Comparison of ENCODE assay signal across 15 cellular contexts in the genomic region with DNA sequence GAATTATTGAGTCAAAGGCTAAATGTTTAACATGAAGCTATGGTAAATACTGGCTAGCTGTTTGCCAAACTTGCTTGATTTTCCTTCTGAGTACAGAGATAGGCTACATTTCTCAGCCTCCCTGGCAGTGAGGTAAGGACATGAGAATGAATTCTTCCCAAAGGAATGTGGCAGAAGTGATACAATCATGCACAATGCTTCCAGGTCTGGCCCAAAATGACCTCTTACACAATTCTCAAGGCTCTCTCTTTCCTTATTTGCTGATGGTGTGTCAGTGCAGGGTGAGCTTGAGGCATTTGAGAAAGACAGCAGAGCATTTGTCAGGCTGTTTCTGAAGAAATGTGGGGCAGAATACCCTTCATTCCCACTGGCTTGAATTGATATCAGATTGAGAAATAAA.
DNase-seq lines count a peak whose midpoint lies in the region; ATAC-seq, FAIRE-seq and TF ChIP-seq lines count a peak whose summit lies in the region.
"Had no signal": no experiment of that assay in that cellular context is flagged by ENCODE, and none has a peak within 500 bp of the region (broad histone marks: within the 10 kb centered on the region; RNA-seq: fewer than 3 reads in every experiment).

No MANE protein-coding gene starts in this region.

- TF ChIP-seq CTCF in AG04450 (IDR thresholded peaks at IDR 0.05; ENCODE audit: low read depth, low read length) = no peak
- TF ChIP-seq CTCF in brain microvascular endothelial cell (IDR thresholded peaks at IDR 0.05; ENCODE audit: low read depth, low read length, missing control alignments) = no peak

- no peak for FAIRE-seq in GM12891 (lab: Jason Lieb, UNC)

- CTCF ChIA-PET in AG04450 (lab: Charles Lee) = interaction anchor here (0.7 to 1.0 kb wide), 2 partner anchors 104 to 581 kb away, joined by 3 to 4 read pairs; no protein-coding TSS in a partner anchor

- no peak overlapping the region for H3K4me3 ChIP-seq in AG04450 (ENCODE audit: low read depth, low read length)
- no peak overlapping the region for H3K4me3 ChIP-seq in brain microvascular endothelial cell (ENCODE audit: low read depth, low read length)
- H3K4me3 ChIP-seq: BLaER1, lung had no signal

- ATAC-seq in HG02938 (IDR thresholded peaks at IDR 0.05; ENCODE audit: unreplicated experiment) = no peak
- ATAC-seq: activated T-cell treated with anti-CD3 and anti-CD28 coated beads, Interleukin-2, amount 50 U/mL, for 4 hours had no signal

- POLR2A ChIA-PET in AG04450 (lab: Yijun Ruan, JAX) = interaction anchor here (0.8 to 2.2 kb wide), 3 partner anchors 54 to 110 kb away, joined by 3 to 16 read pairs (median 5); a partner anchor contains a TSS

- H3K36me3 ChIP-seq in brain microvascular endothelial cell (replicated peaks) = no peaks in the 10 kb centered on the region
- H3K36me3 ChIP-seq: BLaER1, WERI-Rb-1 had no signal

- no peaks in the 10 kb centered on the region for H3K9me3 ChIP-seq in AG04450 (ENCODE audit: control insufficient read depth, insufficient read depth, low read length)
- H3K9me3 ChIP-seq: BLaER1 had no signal

- TF ChIP-seq POLR2A in GM12891 (IDR thresholded peaks at IDR 0.05; ENCODE audit: low read depth, low read length) = no peak

- no peak overlapping the region for H3K27ac ChIP-seq in AG04450 (ENCODE audit: low read depth, low read length)
- H3K27ac ChIP-seq in brain microvascular endothelial cell = peak overlapping the region; percentile 48
- H3K27ac ChIP-seq: BLaER1, parathyroid adenoma, WERI-Rb-1 had no signal

- peak; percentile 36 for DNase-seq in AG04450 (ENCODE audit: low read depth, low spot score)
- DNase-seq in HT1080 (ENCODE audit: low read depth) = peak; percentile 87
- peak; percentile 77 for DNase-seq in brain microvascular endothelial cell
- peak; percentile 97 for DNase-seq in kidney tubule cell (ENCODE audit: low spot score)
- no peak for DNase-seq in GM12891 (ENCODE audit: insufficient read length, low spot score)
- DNase-seq in DMS53 (lab: John Stamatoyannopoulos, UW) = no peak
- no peak for DNase-seq in DMS53 treated with DMSO at 0.1 percent for 48 hours (lab: John Stamatoyannopoulos, UW; ENCODE audit: unreplicated experiment)
- DNase-seq: activated T-cell treated with anti-CD3 and anti-CD28 coated beads, Interleukin-2, amount 50 U/mL, for 4 hours; caudate nucleus; NCI-H2171 treated with DMSO at 0.1 percent for 48 hours; WERI-Rb-1 had no signal

- H3K27me3 ChIP-seq in AG04450 (ENCODE audit: control insufficient read depth, insufficient read depth, low read length) (no peaks in the 10 kb centered on the region), brain microvascular endothelial cell (replicated peaks) (no peaks in the 10 kb centered on the region)
- H3K27me3 ChIP-seq: BLaER1 had no signal

- in situ Hi-C loops in brain microvascular endothelial cell (cut with HindIII; ENCODE audit: low pct_ligation_motif_present, low sequenced_read_pairs) = no loop called here

TF ChIP-seq in GM12891, 5 proteins besides CTCF, POLR2A, EP300 and RAD21:
- TF ChIP-seq PAX5 (IDR thresholded peaks at IDR 0.05; ENCODE audit: insufficient read depth, low read length, severe bottlenecking) (no peak), POLR2AphosphoS5 (IDR thresholded peaks at IDR 0.05; ENCODE audit: low read depth, low read length) (no peak), POU2F2 (IDR thresholded peaks at IDR 0.05; ENCODE audit: low read depth, low read length) (no peak), SPI1 (IDR thresholded peaks at IDR 0.05; ENCODE audit: low read depth, low read length) (no peak), TAF1 (IDR thresholded peaks at IDR 0.05; ENCODE audit: low read depth, low read length) (no peak)

Comparison
In these comparisons a context has a peak if more than half of its experiments do, and no peak if none do; other contexts are left out.
1. DNase-seq: peak in AG04450 (single experiment), HT1080 (single experiment), brain microvascular endothelial cell (single experiment) and kidney tubule cell (single experiment); none in GM12891 (single experiment), DMS53 (single experiment) and DMS53 treated with DMSO at 0.1 percent for 48 hours (single experiment).